Comparison of ENCODE assay signal across 9 cellular contexts in genomic region chr7:131945313-131945831, GRCh38.
A peak's percentile ranks its signal among the peaks of the same experiment; 100 is the strongest.
DNase-seq lines count a peak whose midpoint lies in the region; ATAC-seq and TF ChIP-seq lines count a peak whose summit lies in the region.
"Had no signal": no experiment of that assay in that cellular context is flagged by ENCODE, and none has a peak within 500 bp of the region (broad histone marks: within the 10 kb centered on the region; RNA-seq: fewer than 3 reads in every experiment).

No MANE protein-coding gene starts in this region.

- H3K9me3 ChIP-seq in IMR-90 (ENCODE audit: control insufficient read depth, insufficient read depth, low read length) (no peaks in the 10 kb centered on the region), SJSA1 (replicated peaks) (no peaks in the 10 kb centered on the region), testis (no peaks in the 10 kb centered on the region)
- H3K9me3 ChIP-seq: neutrophil had no signal

- no peak overlapping the region for H3K14ac ChIP-seq in IMR-90 (replicated peaks; ENCODE audit: low read depth, low read length)

- H3K27ac ChIP-seq in IMR-90 (ENCODE audit: insufficient read depth, low read length) (no peak overlapping the region), SJSA1 (no peak overlapping the region), testis (no peak overlapping the region)
- H3K27ac ChIP-seq: neutrophil had no signal

- peak; percentile 83 for TF ChIP-seq RAD21 in IMR-90 (IDR thresholded peaks at IDR 0.05; ENCODE audit: low read length)

- no peak overlapping the region for H2AK9ac ChIP-seq in IMR-90 (replicated peaks; ENCODE audit: low read depth, low read length, poor library complexity)

- H4K20me1 ChIP-seq in IMR-90 (ENCODE audit: insufficient read depth, low read length): no peaks in the 10 kb centered on the region

- H3K9me1 ChIP-seq in IMR-90 (ENCODE audit: insufficient read depth, low read length): no peaks in the 10 kb centered on the region

- TF ChIP-seq CTCF in AG09319 (IDR thresholded peaks at IDR 0.05; ENCODE audit: low read depth, low read length) (peak; percentile 87), GM12873 (IDR thresholded peaks at IDR 0.05; ENCODE audit: insufficient read depth, low read depth, low read length, missing control alignments) (peak; percentile 69), IMR-90 (conservative IDR thresholded peaks at IDR 0.05; ENCODE audit: low read depth, low read length) (peak; percentile 77), testis (IDR thresholded peaks at IDR 0.05) (peak; percentile 65 to 92 (median 69))

- H3K56ac ChIP-seq in IMR-90 (ENCODE audit: extremely low read depth, insufficient read depth, low read length): no peak overlapping the region

- no peak overlapping the region for H2BK5ac ChIP-seq in IMR-90 (ENCODE audit: low read depth, low read length, poor library complexity, severe bottlenecking)

- no peak overlapping the region for H3K18ac ChIP-seq in IMR-90 (ENCODE audit: low read depth, low read length)

- H2AFZ ChIP-seq in IMR-90 (replicated peaks; ENCODE audit: low read length, poor library complexity): peak overlapping the region; percentile 88

- H2BK120ac ChIP-seq in IMR-90 (ENCODE audit: low read depth, low read length): no peak overlapping the region

- no peak overlapping the region for H3K4me3 ChIP-seq in IMR-90 (ENCODE audit: insufficient read depth, low read depth, low read length)
- H3K4me3 ChIP-seq in SJSA1: no peak overlapping the region
- peak overlapping the region in 1 of 2 donors; percentile 1 for H3K4me3 ChIP-seq in testis

- H3K9ac ChIP-seq in IMR-90 (ENCODE audit: low read depth, low read length): no peak overlapping the region

- peak; percentile 96 for ATAC-seq in IMR-90 (ENCODE audit: low read depth)

- no peak overlapping the region for H2AK5ac ChIP-seq in IMR-90 (ENCODE audit: low read depth, low read length)

- dilution Hi-C loops in IMR-90 (cut with HindIII; ENCODE audit: low sequenced_read_pairs, unreplicated experiment): no loop called here

- BruUV-seq in IMR-90 (replicated peaks; lab: Mats Ljungman, UMichigan): no TSS peak

- POLR2A ChIA-PET in IMR-90 (lab: Charles Lee; ENCODE audit: unreplicated experiment): no interaction called here

- H3K27me3 ChIP-seq in IMR-90 (ENCODE audit: control insufficient read depth, insufficient read depth, low read length): peaks cover 8% of the 10 kb centered on the region
- H3K27me3 ChIP-seq in SJSA1 (replicated peaks): no peaks in the 10 kb centered on the region
- H3K27me3 ChIP-seq in testis: no peaks in the 10 kb centered on the region

- H3K4ac ChIP-seq in IMR-90 (ENCODE audit: low read depth, low read length): no peak overlapping the region

- peak overlapping the region; percentile 64; the same call in 1 of the 2 replicates for H3K4me2 ChIP-seq in IMR-90 (ENCODE audit: low read depth, low read length)

- no peaks in the 10 kb centered on the region for H3K4me1 ChIP-seq in IMR-90 (ENCODE audit: control insufficient read depth, insufficient read depth, low read length)
- peaks cover 10% of the 10 kb centered on the region for H3K4me1 ChIP-seq in SJSA1 (replicated peaks)
- peaks cover 5% of the 10 kb centered on the region for H3K4me1 ChIP-seq in testis

- in situ Hi-C loops in IMR-90 (cut with MboI; ENCODE audit: low sequenced_read_pairs): no loop called here

- TF ChIP-seq POLR2A in IMR-90 (IDR thresholded peaks at IDR 0.05; ENCODE audit: low read depth, low read length) (no peak), testis (IDR thresholded peaks at IDR 0.05) (no peak)

- H4K91ac ChIP-seq in IMR-90 (ENCODE audit: insufficient read depth, low read depth, low read length): no peak overlapping the region

- intact Hi-C loops in IMR-90 (cut with micrococcal nuclease): loop anchor here (1.0 to 5.0 kb wide), 6 partner anchors 209 to 635 kb away; no protein-coding TSS in a partner anchor
- intact Hi-C loops in testis (cut with DNase I; ENCODE audit: low total_unique reads): loop anchor here (10.0 kb wide), 1 partner anchor 639 kb away; no protein-coding TSS in a partner anchor

- 0% methylated on average over 1 of the region's 38 CpGs; no CpG with 5 or more reads in 1 of the 2 experiments for WGBS in IMR-90 (ENCODE audit: extremely low coverage in 2 of 2, insufficient read length in 1 of 2), 2 experiments
- 3 to 7% methylated on average over 22 to 38 of the region's 38 CpGs for WGBS in testis, 2 donors

- no peak overlapping the region for H3K23ac ChIP-seq in IMR-90 (ENCODE audit: low read depth, low read length)

- H2BK20ac ChIP-seq in IMR-90 (ENCODE audit: low read depth, low read length): no peak overlapping the region

- H3K36me3 ChIP-seq in IMR-90 (ENCODE audit: control insufficient read depth, insufficient read depth, low read length) (no peaks in the 10 kb centered on the region), SJSA1 (no peaks in the 10 kb centered on the region), testis (ENCODE audit: low read depth, missing control alignments) (no peaks in the 10 kb centered on the region)
- H3K36me3 ChIP-seq: neutrophil had no signal

- H2BK15ac ChIP-seq in IMR-90 (ENCODE audit: low read depth, low read length): no peak overlapping the region

- no peak overlapping the region for H4K8ac ChIP-seq in IMR-90 (ENCODE audit: low read depth in 2 of 2, low read length in 2 of 2)

- CTCF ChIA-PET in IMR-90 (lab: Yijun Ruan, JAX): interaction anchor here (0.5 to 1.3 kb wide), 8 partner anchors 39 to 1424 kb away, joined by 3 to 4 read pairs (median 3); no protein-coding TSS in a partner anchor

- H3K79me1 ChIP-seq in IMR-90 (ENCODE audit: low read depth in 1 of 2, low read length in 2 of 2): no peaks in the 10 kb centered on the region

- no peak overlapping the region for H4K5ac ChIP-seq in IMR-90 (ENCODE audit: low read depth, low read length)

- DNase-seq in AG09319 (ENCODE audit: extremely low read depth, low read depth) (no peak), IMR-90 (peak; percentile 11), SJSA1 (ENCODE audit: low read depth in 1 of 2, low spot score in 2 of 2) (peak; percentile 63 to 68), ecto neural progenitor cell (ENCODE audit: low spot score) (peak; percentile 88), midbrain (lab: John Stamatoyannopoulos, UW) (peak; percentile 69), testis (peak; percentile 79), mesenteric fat pad (ENCODE audit: low spot score) (no peak)

TF ChIP-seq in IMR-90, 13 proteins besides CTCF, POLR2A, EP300 and RAD21:
- TF ChIP-seq RFX5 (IDR thresholded peaks at IDR 0.05; ENCODE audit: low read depth, low read length) (no peak), MAFK (IDR thresholded peaks at IDR 0.05; ENCODE audit: low read depth, low read length) (no peak), SMC3 (IDR thresholded peaks at IDR 0.05; ENCODE audit: low read depth, low read length) (peak; percentile 81), MAZ (IDR thresholded peaks at IDR 0.05; ENCODE audit: borderline replicate concordance, low read depth, low read length) (no peak)

Comparison
In these comparisons a context has a peak if more than half of its experiments do, and no peak if none do; other contexts are left out.
1. DNase-seq: peak in IMR-90 (single experiment), SJSA1 (2 of 2), ecto neural progenitor cell (single experiment), midbrain (single experiment) and testis (single experiment); none in AG09319 (single experiment) and mesenteric fat pad (single experiment).
2. Peak in every context shown above with its lines, with median percentiles within 50 percentile points of each other: CTCF ChIP-seq.